ENCODE assay signal across 7 cellular contexts in the genomic region with DNA sequence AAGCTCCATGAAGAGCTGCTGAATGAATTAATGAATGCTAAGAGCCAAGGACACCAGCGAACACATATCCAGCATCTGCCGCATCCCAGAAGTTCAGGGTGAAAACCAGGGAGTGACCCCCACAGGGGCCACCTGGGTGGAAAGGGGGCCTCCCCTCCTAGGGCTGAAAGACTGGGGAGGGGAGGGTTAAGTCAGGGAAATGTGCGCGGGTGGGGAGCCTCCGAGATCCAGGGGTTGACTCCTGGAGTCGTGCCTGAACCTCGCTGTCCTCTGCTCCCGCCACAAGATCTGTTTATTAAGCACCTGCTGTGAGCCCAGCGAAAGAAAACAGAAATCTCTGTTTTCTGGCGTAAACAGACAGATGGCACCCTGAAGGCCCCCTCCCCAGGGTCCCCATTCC. TPM values are rescaled to one million over a fixed set of nuclear protein-coding genes. Genes with fewer than 3 reads are reported as not detected.
DNase-seq lines count a peak whose midpoint lies in the region; ATAC-seq and TF ChIP-seq lines count a peak whose summit lies in the region.
"Not testable (repeated sequence)": the region's sequence is repeated elsewhere in the genome, so short reads cannot be mapped to it uniquely, and the experiment has no call there.

No MANE protein-coding gene starts in this region.

- not testable (repeated sequence) for H3K18ac ChIP-seq in H9 (ENCODE audit: insufficient read length, low read depth, low read length)

- H3K79me2 ChIP-seq in H9 (ENCODE audit: insufficient read depth, low read length), result not testable (repeated sequence)

- not testable (repeated sequence) for H3K9me3 ChIP-seq in H9 (ENCODE audit: control insufficient read depth, low read depth, low read length); Peyer's patch; cardiac muscle cell (ENCODE audit: low read depth); naive thymus-derived CD4-positive, alpha-beta T cell (ENCODE audit: control insufficient read depth in 2 of 3, low read length in 3 of 3)

- not testable (repeated sequence) for H2AFZ ChIP-seq in H9 (ENCODE audit: low read length)

- DNase-seq in H9; Peyer's patch; cardiac muscle cell (ENCODE audit: low read depth in 1 of 2, low spot score in 1 of 2); naive thymus-derived CD4-positive, alpha-beta T cell: not testable (repeated sequence)

- POLR2A ChIA-PET in naive thymus-derived CD4-positive, alpha-beta T cell (lab: Charles Lee), result interaction anchor here (0.8 to 1.7 kb wide), 4 partner anchors 9 to 407 kb away, joined by 3 to 4 read pairs (median 3); no protein-coding TSS in a partner anchor

- H3K27ac Mint-ChIP-seq in H9, result 0 out of 7 replicates have a peak overlapping the region, but pooled peaks of 1 of the 3 experiments have one; percentile 11
- peak overlapping the region; percentile 42 for H3K27ac Mint-ChIP-seq in activated T-helper 17 cell treated with anti-CD3 and anti-CD28 coated beads, Interleukin-2, amount 50 U/mL, for 72 hours
- peak overlapping the region in 8 of 9 donors; percentile 36 to 88 (median 78) for H3K27ac Mint-ChIP-seq in naive thymus-derived CD4-positive, alpha-beta T cell

- not testable (repeated sequence) for H4K20me1 ChIP-seq in H9 (ENCODE audit: control insufficient read depth, insufficient read depth, insufficient read length)

- not testable (repeated sequence) for H3K4me1 ChIP-seq in H9 (ENCODE audit: insufficient read depth, low read length); cardiac muscle cell (ENCODE audit: low read depth); naive thymus-derived CD4-positive, alpha-beta T cell (ENCODE audit: control insufficient read depth in 2 of 2, insufficient read depth in 2 of 2, low read length in 2 of 2)
- peaks cover 0 to 10% (median 5%) of the 10 kb centered on the region in 4 donors for H3K4me1 ChIP-seq in Peyer's patch

- peak overlapping the region; percentile 88 for H3K4me2 ChIP-seq in H9 (ENCODE audit: insufficient read depth, insufficient read length, low read length)

- H4K91ac ChIP-seq in H9 (ENCODE audit: insufficient read length, low read depth, low read length), result not testable (repeated sequence)

- intact Hi-C loops in naive thymus-derived CD4-positive, alpha-beta T cell (cut with micrococcal nuclease), result loop anchor here (2.0 to 10.0 kb wide), 8 partner anchors 15 to 973 kb away; a partner anchor contains a TSS

- TF ChIP-seq POLR2A in Peyer's patch (IDR thresholded peaks at IDR 0.05), result not testable (repeated sequence)

- not testable (repeated sequence) for H3K9me3 Mint-ChIP-seq in H9; activated T-helper 17 cell treated with anti-CD3 and anti-CD28 coated beads, Interleukin-2, amount 50 U/mL, for 72 hours; naive thymus-derived CD4-positive, alpha-beta T cell

- H3K9ac ChIP-seq in H9 (ENCODE audit: extremely low read depth, insufficient read length, low read length), result not testable (repeated sequence)

- not testable (repeated sequence) for H3K23me2 ChIP-seq in H9 (ENCODE audit: insufficient read length, low read depth, low read length, poor library complexity, severe bottlenecking)

- H4K5ac ChIP-seq in H9 (ENCODE audit: insufficient read length, low read depth, low read length), result not testable (repeated sequence)

- H2BK5ac ChIP-seq in H9 (ENCODE audit: insufficient read length, low read length), result not testable (repeated sequence)

- ATAC-seq in activated T-helper 17 cell treated with anti-CD3 and anti-CD28 coated beads, Interleukin-2, amount 50 U/mL, for 72 hours (replicated peaks); naive thymus-derived CD4-positive, alpha-beta T cell: not testable (repeated sequence)

- not testable (repeated sequence) for H3K4ac ChIP-seq in H9 (ENCODE audit: low read depth, low read length)

- H3K4me1 Mint-ChIP-seq in H9, result peaks cover 10 to 16% of the 10 kb centered on the region in 2 experiments
- not testable (repeated sequence) for H3K4me1 Mint-ChIP-seq in activated T-helper 17 cell treated with anti-CD3 and anti-CD28 coated beads, Interleukin-2, amount 50 U/mL, for 72 hours
- peaks cover 9 to 29% (median 20%) of the 10 kb centered on the region in 7 donors for H3K4me1 Mint-ChIP-seq in naive thymus-derived CD4-positive, alpha-beta T cell

- no CpG with 5 or more reads among the region's 10 CpGs for WGBS in H9 (ENCODE audit: extremely low coverage, insufficient read length, low lambda C conversion rate)

- H3K27me3 Mint-ChIP-seq in H9 (ENCODE audit: low read depth); activated T-helper 17 cell treated with anti-CD3 and anti-CD28 coated beads, Interleukin-2, amount 50 U/mL, for 72 hours; naive thymus-derived CD4-positive, alpha-beta T cell: not testable (repeated sequence)

- not testable (repeated sequence) for H2BK15ac ChIP-seq in H9 (ENCODE audit: low read depth, low read length)

- peak overlapping the region; percentile 76 to 85 for H3K4me3 Mint-ChIP-seq in H9
- peak overlapping the region; percentile 76 for H3K4me3 Mint-ChIP-seq in activated T-helper 17 cell treated with anti-CD3 and anti-CD28 coated beads, Interleukin-2, amount 50 U/mL, for 72 hours
- H3K4me3 Mint-ChIP-seq in naive thymus-derived CD4-positive, alpha-beta T cell, result peak overlapping the region; percentile 77 to 90 (median 86)

- H3K36me3 Mint-ChIP-seq in H9 (ENCODE audit: insufficient read depth in 1 of 3, low read depth in 3 of 3); activated T-helper 17 cell treated with anti-CD3 and anti-CD28 coated beads, Interleukin-2, amount 50 U/mL, for 72 hours (ENCODE audit: low read depth); naive thymus-derived CD4-positive, alpha-beta T cell: not testable (repeated sequence)

- not testable (repeated sequence) for H4K8ac ChIP-seq in H9 (replicated peaks; ENCODE audit: insufficient read length, low read depth, low read length)

- not testable (repeated sequence) for H3K14ac ChIP-seq in H9 (ENCODE audit: insufficient read depth, low read length)

- not testable (repeated sequence) for H2BK12ac ChIP-seq in H9 (ENCODE audit: insufficient read length, low read depth, low read length)

- H3K27me3 ChIP-seq in H9 (ENCODE audit: insufficient read depth, low read length); Peyer's patch; cardiac muscle cell; naive thymus-derived CD4-positive, alpha-beta T cell (ENCODE audit: control insufficient read depth in 2 of 2, insufficient read depth in 2 of 2, low read length in 2 of 2): not testable (repeated sequence)

- not testable (repeated sequence) for H3K27ac ChIP-seq in H9 (ENCODE audit: insufficient read length, low read depth, low read length); cardiac muscle cell
- H3K27ac ChIP-seq in Peyer's patch (peak overlapping the region in 3 of 4 donors; percentile 77 to 87 (median 82)), cingulate gyrus (ENCODE audit: low read depth, low read length) (peak overlapping the region; percentile 84), skin epidermis (peak overlapping the region in 11 of 21 experiments; percentile 43 to 88 (median 80))
- peak overlapping the region; percentile 56 for H3K27ac ChIP-seq in naive thymus-derived CD4-positive, alpha-beta T cell (ENCODE audit: low read depth, low read length)

- H3K23ac ChIP-seq in H9 (ENCODE audit: insufficient read length, low read depth, low read length), result not testable (repeated sequence)

- not testable (repeated sequence) for H2AK5ac ChIP-seq in H9 (ENCODE audit: insufficient read length, low read length)

- H3T11ph ChIP-seq in H9 (ENCODE audit: low read length), result not testable (repeated sequence)

- H2BK120ac ChIP-seq in H9 (ENCODE audit: low read depth, low read length, poor library complexity, severe bottlenecking), result not testable (repeated sequence)

- not testable (repeated sequence) for H2BK20ac ChIP-seq in H9 (ENCODE audit: low read depth, low read length, poor library complexity, severe bottlenecking)

- H3K79me1 ChIP-seq in H9 (ENCODE audit: insufficient read depth, low read depth, low read length, poor library complexity, severe bottlenecking), result not testable (repeated sequence)

- H3K56ac ChIP-seq in H9 (ENCODE audit: insufficient read length, low read depth, low read length), result not testable (repeated sequence)

- H3K4me3 ChIP-seq in Peyer's patch (peak overlapping the region; percentile 75 to 94 (median 81)), cardiac muscle cell (peak overlapping the region; percentile 41), skin epidermis (peak overlapping the region; percentile 63 to 93 (median 89))
- not testable (repeated sequence) for H3K4me3 ChIP-seq in naive thymus-derived CD4-positive, alpha-beta T cell (ENCODE audit: low read length)

- CTCF ChIA-PET in naive thymus-derived CD4-positive, alpha-beta T cell (lab: Charles Lee), result not testable (repeated sequence)

- not testable (repeated sequence) for H3K36me3 ChIP-seq in Peyer's patch; cardiac muscle cell; naive thymus-derived CD4-positive, alpha-beta T cell (ENCODE audit: control insufficient read depth in 2 of 3, insufficient read depth in 3 of 3, low read length in 3 of 3)

- not testable (repeated sequence) for TF ChIP-seq CTCF in H9 (conservative IDR thresholded peaks at IDR 0.05); Peyer's patch (IDR thresholded peaks at IDR 0.05); cardiac muscle cell (IDR thresholded peaks at IDR 0.05; ENCODE audit: low read depth, low read length)

RNA-seq across cellular contexts. Expression of a gene that starts 16.0 kb away (rescaled TPM):
- total RNA-seq in H9 (2021), result 1,874 and 2,051 TPM in 2 replicates
- total RNA-seq in Peyer's patch, result under 1 TPM; under 0.01 TPM
- total RNA-seq in activated T-helper 17 cell treated with anti-CD3 and anti-CD28 coated beads, Interleukin-2, amount 50 U/mL, for 72 hours, result 1,000 to 10,000 TPM; 1,202 to 2,371 TPM
- total RNA-seq in cardiac muscle cell, result under 0.01 TPM in 2 replicates
- 3.8 TPM in 1 of 2 replicates, not detected in the other for polyA plus RNA-seq in cardiac muscle cell
- total RNA-seq in naive thymus-derived CD4-positive, alpha-beta T cell, result 1,000 to 10,000 TPM; 2,341 to 4,458 (median 3,337) TPM
- polyA plus RNA-seq in naive thymus-derived CD4-positive, alpha-beta T cell, result not detected

RNA-seq across cellular contexts. Expression of a gene that starts 57.5 kb away (rescaled TPM):
- total RNA-seq in H9 (2021), result 31.7 and 33.2 TPM in 2 replicates
- total RNA-seq in Peyer's patch, result 10 to 100 TPM; 32.1 to 53.1 (median 38.6) TPM
- 10 to 100 TPM; 68.0 to 83.7 TPM for total RNA-seq in activated T-helper 17 cell treated with anti-CD3 and anti-CD28 coated beads, Interleukin-2, amount 50 U/mL, for 72 hours
- 34.4 and 41.0 TPM in 2 replicates for total RNA-seq in cardiac muscle cell
- 38.4 and 42.6 TPM in 2 replicates for polyA plus RNA-seq in cardiac muscle cell
- total RNA-seq in naive thymus-derived CD4-positive, alpha-beta T cell, result 100 to 1,000 TPM in 4 of 5 experiments, 10 to 100 TPM in 1; 98.2 to 161 (median 148) TPM
- 100 to 1,000 TPM; 258 to 264 TPM for polyA plus RNA-seq in naive thymus-derived CD4-positive, alpha-beta T cell

Comparison
In these comparisons a context has a peak if more than half of its experiments do, and no peak if none do; other contexts are left out.
1. RNA of a gene that starts 16.0 kb away (total RNA-seq): 2,341 to 4,458 TPM in naive thymus-derived CD4-positive, alpha-beta T cell, 1,202 to 2,371 TPM in activated T-helper 17 cell treated with anti-CD3 and anti-CD28 coated beads, Interleukin-2, amount 50 U/mL, for 72 hours and 1,874 to 2,051 TPM in H9; under 0.01 TPM in Peyer's patch and under 0.01 TPM in cardiac muscle cell; every median in the first group is over 1,000 times any median in the second.
2. Peak in every context shown above with its lines, with median percentiles within 50 percentile points of each other: H3K4me3 Mint-ChIP-seq.